Comparison of ENCODE assay signal across 8 cellular contexts in the genomic region with DNA sequence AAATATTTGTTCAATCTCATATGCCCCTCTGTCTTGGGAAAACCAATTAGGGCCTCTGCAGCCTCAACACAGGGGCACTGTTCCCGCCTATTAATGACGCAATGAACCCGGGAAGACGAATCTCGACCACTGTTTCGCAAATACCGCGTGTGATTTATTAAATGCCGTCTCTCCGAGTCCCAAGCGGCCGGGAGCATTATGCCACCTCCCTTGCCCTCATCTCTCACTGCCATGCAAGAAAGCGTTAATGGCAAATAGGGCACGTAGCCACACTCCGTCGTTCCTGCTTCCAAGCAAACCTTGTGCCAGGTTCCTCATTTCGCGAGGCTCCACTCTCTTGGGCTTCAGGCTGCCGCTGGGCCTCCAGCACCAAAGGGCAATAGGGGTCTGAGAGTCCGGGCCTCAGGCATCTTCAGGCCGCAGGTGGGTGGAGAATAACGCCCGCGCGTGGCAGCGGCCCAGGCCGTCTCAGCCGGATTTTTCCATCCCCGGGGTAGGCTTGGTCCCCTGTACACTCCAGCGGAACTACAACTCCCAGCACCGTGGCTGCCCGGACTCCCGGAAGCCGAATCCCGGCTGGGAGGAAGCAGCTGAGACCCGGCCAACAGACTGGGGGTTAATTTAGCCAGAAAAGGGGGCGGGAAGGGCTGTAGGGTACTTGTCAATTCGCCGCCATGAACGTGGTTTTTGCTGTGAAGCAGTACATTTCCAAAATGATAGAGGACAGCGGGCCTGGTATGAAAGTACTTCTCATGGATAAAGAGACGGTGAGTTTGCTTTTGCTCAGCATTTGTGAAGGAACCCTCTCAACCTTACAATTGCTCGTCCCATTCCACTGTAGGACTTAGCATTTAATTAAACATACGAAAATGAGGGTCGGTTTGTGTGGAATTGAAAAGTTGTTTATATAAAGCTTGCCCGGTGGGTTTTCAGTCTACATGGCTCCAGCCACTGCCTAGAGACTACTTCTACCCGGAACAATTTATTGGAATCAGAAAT. TPM values are rescaled to one million over a fixed set of nuclear protein-coding genes. Genes with fewer than 3 reads are reported as not detected.
DNase-seq lines count a peak whose midpoint lies in the region.

A gene with protein sequence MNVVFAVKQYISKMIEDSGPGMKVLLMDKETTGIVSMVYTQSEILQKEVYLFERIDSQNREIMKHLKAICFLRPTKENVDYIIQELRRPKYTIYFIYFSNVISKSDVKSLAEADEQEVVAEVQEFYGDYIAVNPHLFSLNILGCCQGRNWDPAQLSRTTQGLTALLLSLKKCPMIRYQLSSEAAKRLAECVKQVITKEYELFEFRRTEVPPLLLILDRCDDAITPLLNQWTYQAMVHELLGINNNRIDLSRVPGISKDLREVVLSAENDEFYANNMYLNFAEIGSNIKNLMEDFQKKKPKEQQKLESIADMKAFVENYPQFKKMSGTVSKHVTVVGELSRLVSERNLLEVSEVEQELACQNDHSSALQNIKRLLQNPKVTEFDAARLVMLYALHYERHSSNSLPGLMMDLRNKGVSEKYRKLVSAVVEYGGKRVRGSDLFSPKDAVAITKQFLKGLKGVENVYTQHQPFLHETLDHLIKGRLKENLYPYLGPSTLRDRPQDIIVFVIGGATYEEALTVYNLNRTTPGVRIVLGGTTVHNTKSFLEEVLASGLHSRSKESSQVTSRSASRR (plus strand): TSS at position 593 of the 999 bp plus-strand sequence. CDS start 82 bp downstream, at position 675.

- peak within 1 kb of the TSS; percentile 88 for H3K4me3 Mint-ChIP-seq in activated naive CD4-positive, alpha-beta T cell treated with anti-CD3 and anti-CD28 coated beads, Interleukin-2, amount 10 ng/mL, durations not matched to agents 7 days and 5 days

- CTCF ChIA-PET in activated naive CD4-positive, alpha-beta T cell treated with anti-CD3 and anti-CD28 coated beads, Interleukin-2, amount 10 ng/mL, durations not matched to agents 7 days and 5 days (lab: Charles Lee): interaction anchor here (0.6 to 3.3 kb wide), 8 partner anchors 94 to 120 kb away, joined by 3 to 16 read pairs (median 6); no protein-coding TSS in a partner anchor

- peak within 1 kb of the TSS; percentile 99 for H3K9ac ChIP-seq in SK-N-MC (ENCODE audit: insufficient read length)

- peaks cover 13% of the 10 kb centered on the region for H3K36me3 Mint-ChIP-seq in activated naive CD4-positive, alpha-beta T cell treated with anti-CD3 and anti-CD28 coated beads, Interleukin-2, amount 10 ng/mL, durations not matched to agents 7 days and 5 days

- no peaks in the 10 kb centered on the region for H3K9me3 Mint-ChIP-seq in activated naive CD4-positive, alpha-beta T cell treated with anti-CD3 and anti-CD28 coated beads, Interleukin-2, amount 10 ng/mL, durations not matched to agents 7 days and 5 days

- no peaks in the 10 kb centered on the region for H3K9me3 ChIP-seq in SK-N-MC (ENCODE audit: low read depth, low read length)

- H3K27ac Mint-ChIP-seq in activated naive CD4-positive, alpha-beta T cell treated with anti-CD3 and anti-CD28 coated beads, Interleukin-2, amount 10 ng/mL, durations not matched to agents 7 days and 5 days: peak within 1 kb of the TSS; percentile 93

- DNase-seq in G401 (ENCODE audit: low spot score): peak; percentile 95
- DNase-seq in HCEC 1CT: peak; percentile 91
- peak; percentile 78 for DNase-seq in MV-4-11 (lab: John Stamatoyannopoulos, UW)
- DNase-seq in SK-N-MC (ENCODE audit: low read depth, low spot score): peak; percentile 93
- peak; percentile 90 for DNase-seq in activated naive CD4-positive, alpha-beta T cell treated with anti-CD3 and anti-CD28 coated beads, Interleukin-2, amount 10 ng/mL, durations not matched to agents 7 days and 5 days
- DNase-seq in globus pallidus (ENCODE audit: low spot score): peak; percentile 90
- DNase-seq in occipital lobe (lab: John Stamatoyannopoulos, UW): peak; percentile 93

- H3K36me3 ChIP-seq in SK-N-MC (ENCODE audit: insufficient read depth, low read length): peaks cover 23% of the 10 kb centered on the region

- peak within 1 kb of the TSS; percentile 99 for H3K4me3 ChIP-seq in SK-N-MC

- H3K27ac ChIP-seq in SK-N-MC (peak within 1 kb of the TSS; percentile 97), temporal lobe (ENCODE audit: low read depth, low read length) (peak within 1 kb of the TSS; percentile 99)

- in situ Hi-C loops in G401 (cut with HindIII; ENCODE audit: low sequenced_read_pairs): loop anchor here (25.0 kb wide), 1 partner anchor 180 kb away; a partner anchor contains a TSS

- peaks cover 9% of the 10 kb centered on the region for H3K27me3 Mint-ChIP-seq in activated naive CD4-positive, alpha-beta T cell treated with anti-CD3 and anti-CD28 coated beads, Interleukin-2, amount 10 ng/mL, durations not matched to agents 7 days and 5 days

- H3K4me1 Mint-ChIP-seq in activated naive CD4-positive, alpha-beta T cell treated with anti-CD3 and anti-CD28 coated beads, Interleukin-2, amount 10 ng/mL, durations not matched to agents 7 days and 5 days: peaks cover 43% of the 10 kb centered on the region

RNA-seq across cellular contexts. Expression of the gene that starts here (rescaled TPM):
- total RNA-seq in G401 (2014; rRNA removed; shearing (Covaris generic)): 35.3 and 43.2 TPM in 2 replicates
- total RNA-seq in occipital lobe (84.2 TPM), temporal lobe (60.7 TPM)

Comparison
In these comparisons a context has a peak if more than half of its experiments do, and no peak if none do; other contexts are left out.
1. Peak in every context shown above with its lines: DNase-seq, H3K4me3 ChIP-seq and H3K27ac ChIP-seq.